Comparison of ENCODE assay signal across 18 cellular contexts in the genomic region with DNA sequence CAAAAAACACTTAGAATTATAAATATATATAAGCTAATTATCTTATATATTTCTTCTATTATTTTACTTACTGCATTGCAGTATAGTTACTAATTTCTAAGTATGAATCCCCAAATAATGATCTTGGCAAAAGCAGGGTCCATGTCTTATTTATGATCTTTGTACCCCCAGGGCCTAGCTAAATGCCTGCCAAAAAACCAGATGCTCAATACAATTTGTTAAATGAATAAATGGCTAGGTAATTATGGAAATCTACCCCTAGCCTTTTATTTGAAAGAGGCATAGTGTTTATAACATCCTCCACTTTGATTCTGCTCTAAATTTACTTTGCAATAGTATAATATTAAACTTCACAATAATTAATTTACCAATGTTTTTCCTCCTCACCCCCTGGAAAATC.
"Had no signal": no experiment of that assay in that cellular context is flagged by ENCODE, and none has a peak within 500 bp of the region (broad histone marks: within the 10 kb centered on the region; RNA-seq: fewer than 3 reads in every experiment).

No MANE protein-coding gene starts in this region.

- H3K36me3 ChIP-seq: lower lobe of right lung, pancreas, right lobe of liver, thoracic aorta, tibial nerve, upper lobe of left lung, uterus had no signal

- H3K27me3 ChIP-seq: dorsolateral prefrontal cortex, pancreas, right lobe of liver, tibial nerve, upper lobe of left lung, uterus had no signal

- H3K9me3 ChIP-seq: lower lobe of right lung, pancreas, right lobe of liver, thoracic aorta, tibial nerve, upper lobe of left lung, uterus had no signal

- FAIRE-seq: keratinocyte had no signal

- DNase-seq: dorsolateral prefrontal cortex; effector CD4-positive, alpha-beta T cell; head of caudate nucleus; left ventricle myocardium superior; lower lobe of right lung; naive thymus-derived CD8-positive, alpha-beta T cell; nephron progenitor cell; pancreas; right lobe of liver; small intestine; stimulated activated CD4-positive, alpha-beta T cell treated with anti-CD3 and anti-CD28 coated beads, Interleukin-15, amount 100 ng/mL, for 24 hours; stimulated activated CD4-positive, alpha-beta T cell treated with anti-CD3 and anti-CD28 coated beads, Interleukin-2, amount 100 ng/mL, for 48 hours; stimulated activated naive B cell treated with anti-CD40 and anti-IgM and Interleukin-4, amounts not matched to agents 10 μg/mL and 1 μg/mL and 100 μg/mL, for 72 hours; upper lobe of left lung; uterus had no signal

- H3K4me3 ChIP-seq: dorsolateral prefrontal cortex, lower lobe of right lung, pancreas, right lobe of liver, thoracic aorta, tibial nerve, upper lobe of left lung, uterus had no signal

- ATAC-seq: left ventricle myocardium superior; lower lobe of right lung; naive thymus-derived CD8-positive, alpha-beta T cell; pancreas; right lobe of liver; stimulated activated naive B cell treated with anti-CD40 and anti-IgM and Interleukin-4, amounts not matched to agents 10 μg/mL and 1 μg/mL and 100 μg/mL, for 72 hours had no signal

- H3K4me1 ChIP-seq: uterus had no signal

- H3K27ac ChIP-seq: dorsolateral prefrontal cortex, lower lobe of right lung, pancreas, right lobe of liver, thoracic aorta, tibial nerve, upper lobe of left lung had no signal
